Comparison of ENCODE assay signal across 11 cellular contexts in genomic region chr11:130510407-130511006, GRCh38.
DNase-seq lines count a peak whose midpoint lies in the region; ATAC-seq and TF ChIP-seq lines count a peak whose summit lies in the region.
"Had no signal": no experiment of that assay in that cellular context is flagged by ENCODE, and none has a peak within 500 bp of the region (broad histone marks: within the 10 kb centered on the region; RNA-seq: fewer than 3 reads in every experiment).

No MANE protein-coding gene starts in this region.

- ATAC-seq in Right ventricle myocardium superior (ENCODE audit: poor library complexity) (peak; percentile 11), aorta (ENCODE audit: low FRiP score) (peak; percentile 65), HG03097 (IDR thresholded peaks at IDR 0.05; ENCODE audit: low FRiP score, unreplicated experiment) (no peak)
- ATAC-seq: activated CD8-positive, alpha-beta T cell treated with anti-CD3 and anti-CD28 coated beads for 36 hours had no signal

- H3K4me3 ChIP-seq in muscle layer of colon (ENCODE audit: low read depth in 1 of 2, low read length in 2 of 2) (no peak overlapping the region), aorta (ENCODE audit: low read length in 2 of 2) (no peak overlapping the region), MM.1S (ENCODE audit: low read length) (no peak overlapping the region)
- H3K4me3 ChIP-seq: dorsolateral prefrontal cortex had no signal

- H3K36me3 ChIP-seq in muscle layer of colon (ENCODE audit: insufficient read depth, low read length): no peaks in the 10 kb centered on the region
- no peaks in the 10 kb centered on the region for H3K36me3 ChIP-seq in aorta (ENCODE audit: control insufficient read depth in 1 of 2, insufficient read depth in 2 of 2, low read length in 1 of 2)
- no peaks in the 10 kb centered on the region for H3K36me3 ChIP-seq in MM.1S (replicated peaks; ENCODE audit: insufficient read depth, low read length)

- no peaks in the 10 kb centered on the region for H3K27me3 ChIP-seq in muscle layer of colon (ENCODE audit: control insufficient read depth in 1 of 2, insufficient read depth in 2 of 2, low read length in 2 of 2)
- H3K27me3 ChIP-seq in aorta (ENCODE audit: control insufficient read depth in 1 of 2, insufficient read depth in 2 of 2, low read length in 1 of 2): no peaks in the 10 kb centered on the region
- no peaks in the 10 kb centered on the region for H3K27me3 ChIP-seq in MM.1S (replicated peaks; ENCODE audit: insufficient read depth, low read length)

- H3K27ac ChIP-seq in muscle layer of colon (ENCODE audit: low read depth, low read length): peak overlapping the region; percentile 8
- H3K27ac ChIP-seq in aorta (ENCODE audit: low read depth in 1 of 2, low read length in 2 of 2): peak overlapping the region; percentile 58 to 72
- H3K27ac ChIP-seq in MM.1S (ENCODE audit: low read length): no peak overlapping the region

- H3K4me2 ChIP-seq in MM.1S (ENCODE audit: low read depth, low read length): no peak overlapping the region

- no peaks in the 10 kb centered on the region for H4K20me1 ChIP-seq in MM.1S (ENCODE audit: insufficient read depth, low read length)

- no peaks in the 10 kb centered on the region for H3K79me2 ChIP-seq in MM.1S (ENCODE audit: low read length)

- H3K9me3 ChIP-seq in muscle layer of colon (ENCODE audit: low read length) (no peaks in the 10 kb centered on the region), aorta (ENCODE audit: control insufficient read depth, low read length) (no peaks in the 10 kb centered on the region), MM.1S (replicated peaks; ENCODE audit: insufficient read depth, low read length) (no peaks in the 10 kb centered on the region)

- WGBS in aorta, 2 donors: 17 to 20% methylated on average over 8 of the region's 8 CpGs

- H3K9ac ChIP-seq in muscle layer of colon (ENCODE audit: low read length) (peak overlapping the region; percentile 7), MM.1S (ENCODE audit: low read length) (no peak overlapping the region)

- intact Hi-C loops in Right ventricle myocardium superior (cut with DNase I): no loop called here
- intact Hi-C loops in cardiac septum (cut with DNase I): no loop called here
- intact Hi-C loops in aorta (cut with DNase I): loop anchor here in 1 of 2 donors (5.0 kb wide), 1 partner anchor 58 kb away; no protein-coding TSS in a partner anchor

- H3K4me1 ChIP-seq in muscle layer of colon (ENCODE audit: insufficient read depth, low read length) (peaks cover 26% of the 10 kb centered on the region), aorta (ENCODE audit: control insufficient read depth in 1 of 2, insufficient read depth in 2 of 2, low read length in 2 of 2) (no peaks in the 10 kb centered on the region), MM.1S (ENCODE audit: low read length) (no peaks in the 10 kb centered on the region)

- TF ChIP-seq CTCF in MM.1S (IDR thresholded peaks at IDR 0.05; ENCODE audit: low read length): no peak

- no peak overlapping the region for H2AFZ ChIP-seq in MM.1S (ENCODE audit: low read length)

- H3F3A ChIP-seq in MM.1S (ENCODE audit: insufficient read depth, low read length): no peaks in the 10 kb centered on the region

- no peaks in the 10 kb centered on the region for H3K9me2 ChIP-seq in MM.1S (replicated peaks; ENCODE audit: insufficient read depth, low read length)

- DNase-seq in Right ventricle myocardium superior (no peak), cardiac septum (ENCODE audit: low spot score) (no peak), fibroblast of peridontal ligament (ENCODE audit: extremely low read depth) (peak; percentile 87), aorta (no peak), MM.1S (no peak), NCI-H1092 treated with DMSO at 0.1 percent for 48 hours (lab: John Stamatoyannopoulos, UW) (no peak)
- DNase-seq: activated CD8-positive, alpha-beta T cell treated with anti-CD3 and anti-CD28 coated beads for 36 hours; activated naive CD4-positive, alpha-beta T cell; dorsolateral prefrontal cortex had no signal
